Comparison of ENCODE assay signal across 10 cellular contexts in genomic region chr12:50246159-50246865, GRCh38. TPM values are rescaled to one million over a fixed set of nuclear protein-coding genes. Genes with fewer than 3 reads are reported as not detected.
DNase-seq lines count a peak whose midpoint lies in the region; ATAC-seq, FAIRE-seq and TF ChIP-seq lines count a peak whose summit lies in the region.
"Had no signal": no experiment of that assay in that cellular context is flagged by ENCODE, and none has a peak within 500 bp of the region (broad histone marks: within the 10 kb centered on the region; RNA-seq: fewer than 3 reads in every experiment).

No MANE protein-coding gene starts in this region.

- no peak for TF ChIP-seq POLR2A in K562 (conservative IDR thresholded peaks at IDR 0.05)

- H3K27ac ChIP-seq in right atrium auricular region (peak overlapping the region; percentile 64 to 70), K562 (ENCODE audit: extremely low read depth, low read depth, low read length) (peak overlapping the region; percentile 97), aorta (ENCODE audit: low read depth in 1 of 2, low read length in 2 of 2) (peak overlapping the region; percentile 70 to 89)
- H3K27ac ChIP-seq: BLaER1, VCaP had no signal

- BruUV-seq in K562 (replicated peaks; lab: Mats Ljungman, UMichigan), result no TSS peak

- no peak for TF ChIP-seq RAD21 in K562 (CRISPR knock-in tag; conservative IDR thresholded peaks at IDR 0.05 in 1 of 2, IDR thresholded peaks at IDR 0.05 in 1 of 2)

- H3K36me3 ChIP-seq in right atrium auricular region (peaks cover 6% of the 10 kb centered on the region), K562 (ENCODE audit: control insufficient read depth, insufficient read depth, low read length) (no peaks in the 10 kb centered on the region), mucosa of stomach (ENCODE audit: control insufficient read depth, insufficient read depth, low read length) (no peaks in the 10 kb centered on the region), aorta (ENCODE audit: control insufficient read depth in 1 of 2, insufficient read depth in 2 of 2, low read length in 1 of 2) (no peaks in the 10 kb centered on the region)
- H3K36me3 ChIP-seq: BLaER1 had no signal

- H3K4me3 ChIP-seq in right atrium auricular region (no peak overlapping the region), K562 (no peak overlapping the region), mucosa of stomach (ENCODE audit: low read length) (no peak overlapping the region), aorta (ENCODE audit: low read length in 2 of 2) (no peak overlapping the region)
- H3K4me3 ChIP-seq: BLaER1 had no signal

- FAIRE-seq in K562 (lab: Jason Lieb, UNC), result peak; percentile 44

- peak overlapping the region; percentile 86 for H2AFZ ChIP-seq in K562 (ENCODE audit: low read depth, low read length)

- H3K4me1 ChIP-seq in right atrium auricular region (peaks cover 0 to 37% of the 10 kb centered on the region in 2 donors), K562 (replicated peaks in 1 of 2; ENCODE audit: control insufficient read depth in 2 of 2, insufficient read depth in 2 of 2, low read length in 2 of 2) (peaks cover 28 to 54% of the 10 kb centered on the region in 2 experiments; a peak in 4 of 5 replicates), mucosa of stomach (ENCODE audit: control insufficient read depth, insufficient read depth, low read length) (peaks cover 68% of the 10 kb centered on the region), aorta (ENCODE audit: control insufficient read depth in 1 of 2, insufficient read depth in 2 of 2, low read length in 2 of 2) (peaks cover 7 to 10% of the 10 kb centered on the region in 2 donors)
- H3K4me1 ChIP-seq: BLaER1 had no signal

- intact Hi-C loops in left cardiac atrium (cut with DNase I), result no loop called here
- intact Hi-C loops in K562 (cut with micrococcal nuclease), result no loop called here
- intact Hi-C loops in aorta (cut with DNase I), result loop anchor here (2.0 to 5.0 kb wide), 2 partner anchors 26 to 36 kb away; partner anchors contain the start of gene LIMA1 (in 1 of the 2)

- H3K9ac ChIP-seq in K562 (ENCODE audit: insufficient read depth in 1 of 2, low read depth in 2 of 2, low read length in 2 of 2) (peak overlapping the region; percentile 18 to 71; a peak in 3 of 4 replicates), mucosa of stomach (ENCODE audit: low read length) (peak overlapping the region; percentile 8)
- H3K9ac ChIP-seq: BLaER1 had no signal

- in situ Hi-C loops in K562 (cut with MboI), result no loop called here

- H3K27me3 ChIP-seq in right atrium auricular region (no peaks in the 10 kb centered on the region), K562 (ENCODE audit: control insufficient read depth in 2 of 2, insufficient read depth in 2 of 2, low read length in 2 of 2) (no peaks in the 10 kb centered on the region), mucosa of stomach (ENCODE audit: control insufficient read depth, insufficient read depth, low read length) (no peaks in the 10 kb centered on the region), aorta (ENCODE audit: control insufficient read depth in 1 of 2, insufficient read depth in 2 of 2, low read length in 1 of 2) (no peaks in the 10 kb centered on the region)
- H3K27me3 ChIP-seq: BLaER1 had no signal

- POLR2A ChIA-PET in K562 (lab: Yijun Ruan, JAX), result interaction anchor here (0.6 to 1.5 kb wide), 9 partner anchors 9 to 684 kb away, joined by 3 to 4 read pairs (median 3); no protein-coding TSS in a partner anchor

- H3K4me2 ChIP-seq in K562 (ENCODE audit: insufficient read depth, low read length), result peak overlapping the region; percentile 54
- H3K4me2 ChIP-seq: BLaER1 had no signal

- H3K9me3 ChIP-seq in right atrium auricular region, result no peaks in the 10 kb centered on the region
- H3K9me3 ChIP-seq in K562 (replicated peaks; ENCODE audit: control insufficient read depth, insufficient read depth, low read depth, low read length), result no peaks in the 10 kb centered on the region
- no peaks in the 10 kb centered on the region for H3K9me3 ChIP-seq in mucosa of stomach (ENCODE audit: control insufficient read depth, low read length)
- no peaks in the 10 kb centered on the region for H3K9me3 ChIP-seq in aorta (ENCODE audit: control insufficient read depth, low read length)
- H3K9me3 ChIP-seq: BLaER1 had no signal

- TF ChIP-seq CTCF in right atrium auricular region (IDR thresholded peaks at IDR 0.05) (no peak), K562 (IDR thresholded peaks at IDR 0.05 in 2 of 3, conservative IDR thresholded peaks at IDR 0.05 in 1 of 3; ENCODE audit: insufficient read depth in 2 of 3, low read depth in 1 of 3, low read length in 3 of 3) (no peak)

- CTCF ChIA-PET in K562 (lab: Yijun Ruan, JAX; ENCODE audit: low intra/inter-chr PET ratio), result no interaction called here

- H4K20me1 ChIP-seq in K562 (replicated peaks; ENCODE audit: control insufficient read depth, insufficient read depth, low read length), result no peaks in the 10 kb centered on the region
- H4K20me1 ChIP-seq: BLaER1 had no signal

- DNase-seq in right atrium auricular region (ENCODE audit: low spot score) (no peak), left cardiac atrium (no peak), K562 (ENCODE audit: extremely low read depth in 1 of 4, low spot score in 3 of 4) (peak in 1 of 4 experiments; percentile 30), aorta (no peak), DMS53 treated with DMSO at 0.1 percent for 48 hours (lab: John Stamatoyannopoulos, UW; ENCODE audit: unreplicated experiment) (no peak), NAMALWA (ENCODE audit: low spot score) (no peak)

- ATAC-seq in left cardiac atrium, result no peak
- ATAC-seq in K562, result peak; percentile 8
- ATAC-seq in aorta (ENCODE audit: low FRiP score), result no peak
- ATAC-seq in HG03520 (IDR thresholded peaks at IDR 0.05; ENCODE audit: unreplicated experiment), result no peak

- WGBS in K562 (ENCODE audit: insufficient coverage, low coverage, missing lambda C conversion rate), result 29% methylated on average over 7 of the region's 8 CpGs
- 53 to 58% methylated on average over 8 of the region's 8 CpGs for WGBS in aorta, 2 donors

- no peaks in the 10 kb centered on the region for H3K9me1 ChIP-seq in K562 (ENCODE audit: control insufficient read depth, insufficient read depth, low read length)

- peaks cover 7% of the 10 kb centered on the region for H3K79me2 ChIP-seq in K562 (ENCODE audit: control insufficient read depth, insufficient read depth, low read length)

- no peak for TF ChIP-seq EP300 in K562 (IDR thresholded peaks at IDR 0.05; ENCODE audit: low read length)

TF ChIP-seq in K562, 482 proteins besides CTCF, POLR2A, EP300 and RAD21 (continues in another document):
- TF ChIP-seq, protein P1, sequence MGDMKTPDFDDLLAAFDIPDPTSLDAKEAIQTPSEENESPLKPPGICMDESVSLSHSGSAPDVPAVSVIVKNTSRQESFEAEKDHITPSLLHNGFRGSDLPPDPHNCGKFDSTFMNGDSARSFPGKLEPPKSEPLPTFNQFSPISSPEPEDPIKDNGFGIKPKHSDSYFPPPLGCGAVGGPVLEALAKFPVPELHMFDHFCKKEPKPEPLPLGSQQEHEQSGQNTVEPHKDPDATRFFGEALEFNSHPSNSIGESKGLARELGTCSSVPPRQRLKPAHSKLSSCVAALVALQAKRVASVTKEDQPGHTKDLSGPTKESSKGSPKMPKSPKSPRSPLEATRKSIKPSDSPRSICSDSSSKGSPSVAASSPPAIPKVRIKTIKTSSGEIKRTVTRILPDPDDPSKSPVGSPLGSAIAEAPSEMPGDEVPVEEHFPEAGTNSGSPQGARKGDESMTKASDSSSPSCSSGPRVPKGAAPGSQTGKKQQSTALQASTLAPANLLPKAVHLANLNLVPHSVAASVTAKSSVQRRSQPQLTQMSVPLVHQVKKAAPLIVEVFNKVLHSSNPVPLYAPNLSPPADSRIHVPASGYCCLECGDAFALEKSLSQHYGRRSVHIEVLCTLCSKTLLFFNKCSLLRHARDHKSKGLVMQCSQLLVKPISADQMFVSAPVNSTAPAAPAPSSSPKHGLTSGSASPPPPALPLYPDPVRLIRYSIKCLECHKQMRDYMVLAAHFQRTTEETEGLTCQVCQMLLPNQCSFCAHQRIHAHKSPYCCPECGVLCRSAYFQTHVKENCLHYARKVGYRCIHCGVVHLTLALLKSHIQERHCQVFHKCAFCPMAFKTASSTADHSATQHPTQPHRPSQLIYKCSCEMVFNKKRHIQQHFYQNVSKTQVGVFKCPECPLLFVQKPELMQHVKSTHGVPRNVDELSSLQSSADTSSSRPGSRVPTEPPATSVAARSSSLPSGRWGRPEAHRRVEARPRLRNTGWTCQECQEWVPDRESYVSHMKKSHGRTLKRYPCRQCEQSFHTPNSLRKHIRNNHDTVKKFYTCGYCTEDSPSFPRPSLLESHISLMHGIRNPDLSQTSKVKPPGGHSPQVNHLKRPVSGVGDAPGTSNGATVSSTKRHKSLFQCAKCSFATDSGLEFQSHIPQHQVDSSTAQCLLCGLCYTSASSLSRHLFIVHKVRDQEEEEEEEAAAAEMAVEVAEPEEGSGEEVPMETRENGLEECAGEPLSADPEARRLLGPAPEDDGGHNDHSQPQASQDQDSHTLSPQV (IDR thresholded peaks at IDR 0.05), result peak; percentile 49; the same call in 1 of the 2 replicates

RNA-seq across cellular contexts. Expression of gene LIMA1, which starts 37.0 kb away (rescaled TPM):
- total RNA-seq in right atrium auricular region, result 10 to 100 TPM; 20.7 to 28.3 TPM
- total RNA-seq in left cardiac atrium, result 10 to 100 TPM; 30.6 to 37.7 TPM
- total RNA-seq in K562 (2011; cell fraction: chromatin; rRNA removed; ENCODE audit: low replicate concordance), result 69.0 and 93.4 TPM in 2 replicates
- 30.0 and 30.2 TPM in 2 replicates for total RNA-seq in K562 (2011; cell fraction: nucleolus; rRNA removed)
- 42.2 and 56.2 TPM in 2 replicates for total RNA-seq in K562 (2011; cell fraction: nucleoplasm; rRNA removed)
- 24.7 and 28.3 TPM in 2 replicates for total RNA-seq in K562 (2014; rRNA removed)
- total RNA-seq in K562 (2014; rRNA removed; fragmentation: Illumina TruSeq; extraction: Trizol), result 31.5 and 41.1 TPM in 2 replicates
- total RNA-seq in K562 (2015; rRNA removed; fragmentation: Illumina TruSeq; extraction: Trizol), result 22.5 and 24.4 TPM in 2 replicates
- total RNA-seq in K562 (2021), result 22.7 and 24.2 TPM in 2 replicates
- polyA plus RNA-seq in K562 (2011; rRNA removed), result 24.0 and 37.8 TPM in 2 replicates
- polyA plus RNA-seq in K562 (2011; cell fraction: cytosol; rRNA removed), result 8.2 and 9.2 TPM in 2 replicates
- 21.7 and 22.5 TPM in 2 replicates for polyA plus RNA-seq in K562 (2011; cell fraction: nucleus; rRNA removed)
- 16.3 and 16.8 TPM in 2 replicates for polyA plus RNA-seq in K562 (2012)
- 34.0 and 37.0 TPM in 2 replicates for polyA plus RNA-seq in K562 (2014; fragmentation: Illumina TruSeq; extraction: Trizol)
- polyA plus RNA-seq in K562 (2014; fragmentation: Nextera tagmentation; extraction: Ambion mirVana), result 10 to 100 TPM; 20.2 to 23.7 TPM
- polyA plus RNA-seq in K562 (2014; rRNA removed), result 24.8 and 27.3 TPM in 2 replicates
- 31.8 and 43.7 TPM in 2 replicates for polyA minus RNA-seq in K562 (2011; rRNA and poly(A)+ RNA removed)
- 12.8 and 24.0 TPM in 2 replicates for polyA minus RNA-seq in K562 (2011; cell fraction: cytosol; rRNA and poly(A)+ RNA removed)
- 12.5 and 22.5 TPM in 2 replicates for polyA minus RNA-seq in K562 (2011; cell fraction: nucleus; rRNA and poly(A)+ RNA removed)
- total RNA-seq in aorta, result 100 to 1,000 TPM; 131 to 177 TPM
- polyA plus RNA-seq in aorta, result 100 to 1,000 TPM in 1 of 2 donors, 10 to 100 TPM in 1; 35.9 to 148 TPM

Comparison
In these comparisons a context has a peak if more than half of its experiments do, and no peak if none do; other contexts are left out.
1. intact Hi-C loops: an anchor here in aorta (2.0 to 5.0 kb wide); none called in left cardiac atrium and K562.